In the genomic region with DNA sequence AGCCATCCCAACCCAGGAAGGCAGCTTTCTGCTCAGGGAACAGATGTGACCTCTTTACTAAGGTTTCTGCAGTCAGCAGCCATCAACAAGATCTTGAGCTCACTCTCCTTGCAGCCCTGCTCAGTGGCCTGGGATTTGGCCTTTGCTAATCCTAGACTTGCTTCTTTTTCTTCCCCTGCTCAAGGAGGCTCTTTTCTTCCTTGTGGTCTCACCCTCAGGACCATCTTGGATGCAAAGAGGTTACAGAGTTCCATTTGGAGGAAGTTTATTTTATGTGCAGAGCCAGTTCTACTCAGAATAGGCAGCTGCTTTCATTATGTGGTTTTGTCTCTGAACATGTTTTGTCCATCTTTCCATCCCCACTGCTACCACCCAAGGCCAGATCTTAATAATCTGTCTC, we compare ENCODE assay signal across 1 cellular context.
TF ChIP-seq lines count a peak whose summit lies in the region.

No MANE protein-coding gene starts in this region.

TF ChIP-seq in IMR-90, 13 proteins besides CTCF, POLR2A, EP300 and RAD21:
- no peak for TF ChIP-seq RCOR1 (IDR thresholded peaks at IDR 0.05; ENCODE audit: insufficient replicate concordance, low read length)
- TF ChIP-seq CHD1 (IDR thresholded peaks at IDR 0.05; ENCODE audit: low read depth, low read length): no peak
- TF ChIP-seq MAZ (IDR thresholded peaks at IDR 0.05; ENCODE audit: borderline replicate concordance, low read depth, low read length): no peak
- TF ChIP-seq, protein P1, sequence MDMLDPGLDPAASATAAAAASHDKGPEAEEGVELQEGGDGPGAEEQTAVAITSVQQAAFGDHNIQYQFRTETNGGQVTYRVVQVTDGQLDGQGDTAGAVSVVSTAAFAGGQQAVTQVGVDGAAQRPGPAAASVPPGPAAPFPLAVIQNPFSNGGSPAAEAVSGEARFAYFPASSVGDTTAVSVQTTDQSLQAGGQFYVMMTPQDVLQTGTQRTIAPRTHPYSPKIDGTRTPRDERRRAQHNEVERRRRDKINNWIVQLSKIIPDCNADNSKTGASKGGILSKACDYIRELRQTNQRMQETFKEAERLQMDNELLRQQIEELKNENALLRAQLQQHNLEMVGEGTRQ (IDR thresholded peaks at IDR 0.05; ENCODE audit: low read depth, low read length): no peak
TF ChIP-seq in IMR-90: peak in this region for 0.
